24 cellular contexts compared by ENCODE assay signal in the genomic region with DNA sequence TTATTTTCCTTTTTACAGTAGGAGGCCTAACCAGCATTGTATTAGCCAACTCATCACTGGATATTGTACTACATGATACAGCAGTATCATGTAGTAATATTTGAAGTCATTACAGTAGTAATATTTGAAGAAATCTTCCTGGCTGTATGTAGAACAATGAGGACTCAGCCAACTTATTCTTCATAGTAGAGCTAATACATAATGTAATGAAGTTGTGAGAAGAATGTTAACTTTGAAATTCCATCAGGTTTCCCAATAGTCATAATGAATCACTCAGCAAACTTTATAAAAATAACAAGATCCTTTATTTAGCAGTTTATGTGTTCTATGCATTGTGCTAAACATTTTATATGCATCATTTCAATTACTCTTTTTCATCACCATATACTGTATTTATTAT.
A peak's percentile ranks its signal among the peaks of the same experiment; 100 is the strongest.
DNase-seq lines count a peak whose midpoint lies in the region; ATAC-seq, FAIRE-seq and TF ChIP-seq lines count a peak whose summit lies in the region.
"Had no signal": no experiment of that assay in that cellular context is flagged by ENCODE, and none has a peak within 500 bp of the region (broad histone marks: within the 10 kb centered on the region; RNA-seq: fewer than 3 reads in every experiment).

No MANE protein-coding gene starts in this region.

- no peaks in the 10 kb centered on the region for H3K36me3 Mint-ChIP-seq in astrocyte (ENCODE audit: low read depth, unreplicated experiment)

- ATAC-seq in GM18867 (IDR thresholded peaks at IDR 0.05; ENCODE audit: unreplicated experiment) = no peak
- ATAC-seq: GM12878, K562, Panc1 had no signal

- TF ChIP-seq CTCF in astrocyte (IDR thresholded peaks at IDR 0.05; ENCODE audit: insufficient read depth, low read depth, low read length) (no peak), fibroblast of mammary gland (conservative IDR thresholded peaks at IDR 0.05; ENCODE audit: control insufficient read depth, insufficient read depth, low read depth, low read length) (no peak), GM13976 (IDR thresholded peaks at IDR 0.05; ENCODE audit: borderline replicate concordance, control extremely low read depth, extremely low read depth, insufficient read depth, missing control alignments) (no peak)

- H2AFZ ChIP-seq in astrocyte (ENCODE audit: low read depth, low read length) = no peak overlapping the region

- H3K27me3 Mint-ChIP-seq in astrocyte (ENCODE audit: low read depth, unreplicated experiment) = no peaks in the 10 kb centered on the region
- H3K27me3 Mint-ChIP-seq: CD4-positive, alpha-beta T cell had no signal

- H3K9me3 ChIP-seq in astrocyte (ENCODE audit: insufficient read depth, low read depth, low read length) = no peaks in the 10 kb centered on the region
- H3K9me3 ChIP-seq: BLaER1, SJCRH30 had no signal

- H3K9me3 Mint-ChIP-seq in astrocyte (ENCODE audit: unreplicated experiment) = no peaks in the 10 kb centered on the region
- H3K9me3 Mint-ChIP-seq: CD4-positive, alpha-beta T cell had no signal

- H3K4me3 ChIP-seq in astrocyte (ENCODE audit: insufficient read depth, low read depth, low read length) (no peak overlapping the region), fibroblast of mammary gland (ENCODE audit: control insufficient read depth, low read depth, low read length) (no peak overlapping the region)
- H3K4me3 ChIP-seq: BLaER1, GM12878, K562, SJCRH30 had no signal

- H3K36me3 ChIP-seq in astrocyte (ENCODE audit: insufficient read depth, low read length) = no peaks in the 10 kb centered on the region
- H3K36me3 ChIP-seq: BLaER1, SJCRH30 had no signal

- H3K9ac ChIP-seq in astrocyte (ENCODE audit: low read length) = no peak overlapping the region
- H3K9ac ChIP-seq: BLaER1 had no signal

- no peak overlapping the region for H3K4me2 ChIP-seq in astrocyte (ENCODE audit: low read length)
- H3K4me2 ChIP-seq: BLaER1 had no signal

- DNase-seq in HCEC 1CT (peak; percentile 34), astrocyte (ENCODE audit: low read depth) (no peak), fibroblast of mammary gland (ENCODE audit: low read depth) (peak; percentile 3), iris pigment epithelial cell (ENCODE audit: low read depth) (peak; percentile 61), DMS79 treated with DMSO at 0.1 percent for 48 hours (lab: John Stamatoyannopoulos, UW) (no peak), GM13976 (ENCODE audit: low spot score) (no peak)
- DNase-seq in activated naive CD4-positive, alpha-beta T cell treated with Interleukin-2 at 50 U/mL for 16 hours = no peak
- DNase-seq: CD4-positive, alpha-beta T cell; COR-L47; DMS79; H9; MM.1S; NCI-H1048; NCI-H1417 treated with DMSO at 0.1 percent for 48 hours; NCI-H187; NCI-H2107; NCI-H748 treated with DMSO at 0.1 percent for 48 hours; NK-92 treated with Interleukin-12 subunit alpha and Interleukin-12 subunit beta, amount 100 ng/mL, for 24 hours; SJCRH30 had no signal

- H3K4me1 ChIP-seq in astrocyte (ENCODE audit: insufficient read depth, low read length) = no peaks in the 10 kb centered on the region
- H3K4me1 ChIP-seq: BLaER1, SJCRH30 had no signal

- no peak overlapping the region for H3K27ac ChIP-seq in astrocyte (ENCODE audit: low read depth, low read length)
- H3K27ac ChIP-seq: BLaER1, SJCRH30 had no signal

- H3K27me3 ChIP-seq in astrocyte (ENCODE audit: insufficient read depth, low read length) = no peaks in the 10 kb centered on the region
- H3K27me3 ChIP-seq: BLaER1, SJCRH30 had no signal

- no peak overlapping the region for H3K4me3 Mint-ChIP-seq in astrocyte (ENCODE audit: unreplicated experiment)
- H3K4me3 Mint-ChIP-seq: CD4-positive, alpha-beta T cell; H9 had no signal

- H4K20me1 ChIP-seq in astrocyte (ENCODE audit: insufficient read depth, low read length) = no peaks in the 10 kb centered on the region
- H4K20me1 ChIP-seq: BLaER1 had no signal

- peak; percentile 20 for FAIRE-seq in astrocyte (lab: Jason Lieb, UNC)
- FAIRE-seq: GM12878, K562 had no signal

- H3K4me1 Mint-ChIP-seq in astrocyte (ENCODE audit: low read depth, unreplicated experiment) = no peaks in the 10 kb centered on the region
- H3K4me1 Mint-ChIP-seq: H9 had no signal

- H3K27ac Mint-ChIP-seq in astrocyte (ENCODE audit: unreplicated experiment) = no peak overlapping the region
- H3K27ac Mint-ChIP-seq: CD4-positive, alpha-beta T cell; H9 had no signal

- H3K79me2 ChIP-seq in astrocyte (ENCODE audit: insufficient read depth, low read length) = no peaks in the 10 kb centered on the region

- in situ Hi-C loops in GM13976 (cut with MboI; ENCODE audit: low sequenced_read_pairs, unreplicated experiment) = no loop called here

Comparison
In these comparisons a context has a peak if more than half of its experiments do, and no peak if none do; other contexts are left out.
1. DNase-seq: peak in HCEC 1CT (single experiment), fibroblast of mammary gland (single experiment) and iris pigment epithelial cell (single experiment); none in astrocyte (single experiment), activated naive CD4-positive, alpha-beta T cell treated with Interleukin-2 at 50 U/mL for 16 hours (single experiment), DMS79 treated with DMSO at 0.1 percent for 48 hours (single experiment) and GM13976 (single experiment).